ENCODE assay signal across 8 cellular contexts in the genomic region with DNA sequence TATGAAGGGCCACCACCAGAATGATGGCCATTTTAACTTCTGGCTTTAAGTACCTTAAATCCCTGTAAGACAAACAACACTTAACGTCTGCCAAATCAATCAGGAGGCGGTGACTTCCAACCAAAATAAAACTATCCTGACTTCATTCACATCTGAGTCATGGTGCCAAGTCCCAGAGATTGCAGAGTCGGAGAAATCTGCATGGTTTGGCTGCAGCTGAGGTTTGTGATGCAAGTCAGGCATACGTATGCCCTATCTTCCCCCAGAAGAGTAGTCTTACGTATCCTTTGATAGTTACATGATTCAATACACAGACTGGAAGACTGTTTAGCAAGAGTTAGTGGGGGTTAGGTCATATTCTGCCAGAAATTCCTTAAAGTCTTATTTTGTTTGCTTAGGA. TPM values are rescaled to one million over a fixed set of nuclear protein-coding genes. Genes with fewer than 3 reads are reported as not detected.
DNase-seq lines count a peak whose midpoint lies in the region; TF ChIP-seq lines count a peak whose summit lies in the region.

No MANE protein-coding gene starts in this region.

- no peaks in the 10 kb centered on the region for H3K27me3 ChIP-seq in tibial nerve

- no peak for DNase-seq in T-helper 1 cell
- DNase-seq in astrocyte of the spinal cord (ENCODE audit: low read depth, low spot score): peak; percentile 92
- DNase-seq in left kidney (ENCODE audit: low read depth, low spot score): peak; percentile 18
- DNase-seq in tibial nerve (ENCODE audit: low spot score in 2 of 2): peak in 1 of 2 donors; percentile 72
- no peak for DNase-seq in SW480 (ENCODE audit: low spot score)
- DNase-seq in effector CD4-positive, alpha-beta T cell: no peak
- DNase-seq in mesenteric fat pad (ENCODE audit: low spot score): no peak

- no peaks in the 10 kb centered on the region for H3K9me3 Mint-ChIP-seq in T-helper 1 cell treated with Interleukin-12 subunit alpha and Interleukin-12 subunit beta and Interleukin-4 antibody, amounts not matched to agents 30 μg/mL and 1 μg/mL, for 36 hours

- H3K4me1 ChIP-seq in tibial nerve: peaks cover 0 to 41% (median 24%) of the 10 kb centered on the region in 4 donors

- H3K4me3 ChIP-seq in astrocyte of the spinal cord (ENCODE audit: low read depth, low read length) (no peak overlapping the region), tibial nerve (peak overlapping the region in 1 of 4 donors; percentile 73)

- TF ChIP-seq CTCF in astrocyte of the spinal cord (IDR thresholded peaks at IDR 0.05; ENCODE audit: low read depth, low read length) (no peak), tibial nerve (IDR thresholded peaks at IDR 0.05) (no peak)

- peak overlapping the region; percentile 80 for H3K4me3 Mint-ChIP-seq in T-helper 1 cell treated with Interleukin-12 subunit alpha and Interleukin-12 subunit beta and Interleukin-4 antibody, amounts not matched to agents 30 μg/mL and 1 μg/mL, for 36 hours

- no peaks in the 10 kb centered on the region for H3K36me3 ChIP-seq in tibial nerve

- peak overlapping the region; percentile 58 for H3K27ac Mint-ChIP-seq in T-helper 1 cell treated with Interleukin-12 subunit alpha and Interleukin-12 subunit beta and Interleukin-4 antibody, amounts not matched to agents 30 μg/mL and 1 μg/mL, for 36 hours

- H3K27ac ChIP-seq in tibial nerve: peak overlapping the region; percentile 92 to 98 (median 96)

- TF ChIP-seq POLR2A in tibial nerve (IDR thresholded peaks at IDR 0.05): peak in 1 of 2 donors; percentile 41

- peaks cover 14% of the 10 kb centered on the region for H3K36me3 Mint-ChIP-seq in T-helper 1 cell treated with Interleukin-12 subunit alpha and Interleukin-12 subunit beta and Interleukin-4 antibody, amounts not matched to agents 30 μg/mL and 1 μg/mL, for 36 hours (ENCODE audit: low read depth)

- WGBS in tibial nerve, 2 donors: 24 to 30% methylated on average over 5 of the region's 5 CpGs

- peaks cover 27% of the 10 kb centered on the region for H3K27me3 Mint-ChIP-seq in T-helper 1 cell treated with Interleukin-12 subunit alpha and Interleukin-12 subunit beta and Interleukin-4 antibody, amounts not matched to agents 30 μg/mL and 1 μg/mL, for 36 hours (ENCODE audit: low read depth)

- in situ Hi-C loops in astrocyte of the spinal cord (cut with HindIII; ENCODE audit: low sequenced_read_pairs): no loop called here

- peaks cover 57% of the 10 kb centered on the region for H3K4me1 Mint-ChIP-seq in T-helper 1 cell treated with Interleukin-12 subunit alpha and Interleukin-12 subunit beta and Interleukin-4 antibody, amounts not matched to agents 30 μg/mL and 1 μg/mL, for 36 hours (ENCODE audit: low read depth)

- H3K9me3 ChIP-seq in tibial nerve: no peaks in the 10 kb centered on the region

- peak; percentile 28 to 87 for TF ChIP-seq EP300 in tibial nerve (IDR thresholded peaks at IDR 0.05)

RNA-seq across cellular contexts. Expression of gene GAB2, which starts 1.7 kb away (rescaled TPM):
- total RNA-seq in tibial nerve: 10 to 100 TPM; 39.6 to 57.3 (median 46.6) TPM
- 65.1 TPM for total RNA-seq in mesenteric fat pad

Comparison
In these comparisons a context has a peak if more than half of its experiments do, and no peak if none do; other contexts are left out.
1. DNase-seq: peak in astrocyte of the spinal cord (single experiment) and left kidney (single experiment); none in T-helper 1 cell (0 of 5), SW480 (single experiment), effector CD4-positive, alpha-beta T cell (single experiment) and mesenteric fat pad (single experiment).